7 cellular contexts compared by ENCODE assay signal in the genomic region with DNA sequence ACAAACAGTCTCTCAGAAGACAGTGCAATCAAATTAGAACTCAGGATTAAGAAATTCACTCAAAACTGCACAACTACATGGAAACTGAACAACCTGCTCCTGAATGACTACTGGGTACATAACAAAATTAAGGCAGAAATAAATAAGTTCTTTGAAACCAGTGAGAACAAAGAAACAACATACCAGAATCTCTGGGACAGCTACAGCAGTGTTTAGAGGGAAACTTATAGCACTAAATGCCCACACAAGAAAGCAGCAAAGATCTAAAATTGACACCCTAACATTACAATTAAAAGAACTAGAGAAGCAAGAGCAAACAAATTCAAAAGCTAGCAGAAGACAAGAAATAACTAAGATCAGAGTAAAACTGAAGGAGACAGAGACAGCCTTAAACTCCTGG. TPM values are rescaled to one million over a fixed set of nuclear protein-coding genes. Genes with fewer than 3 reads are reported as not detected.
"Had no signal": no experiment of that assay in that cellular context is flagged by ENCODE, and none has a peak within 500 bp of the region (broad histone marks: within the 10 kb centered on the region; RNA-seq: fewer than 3 reads in every experiment).

No MANE protein-coding gene starts in this region.

RNA-seq across cellular contexts. Expression of a gene that starts 12.7 kb away (rescaled TPM):
- total RNA-seq: activated CD4-positive, alpha-beta memory T cell treated with anti-CD3 and anti-CD28 coated beads for 36 hours; activated CD4-positive, alpha-beta T cell treated with anti-CD3 and anti-CD28 coated beads for 36 hours; activated CD8-positive, alpha-beta memory T cell treated with anti-CD3 and anti-CD28 coated beads for 36 hours; activated CD8-positive, alpha-beta memory T cell treated with anti-CD3 and anti-CD28 coated beads, Interleukin-2, amount 10 ng/mL, durations not matched to agents 7 days and 5 days; activated CD8-positive, alpha-beta T cell treated with anti-CD3 and anti-CD28 coated beads for 36 hours; activated CD8-positive, alpha-beta T cell treated with anti-CD3 and anti-CD28 coated beads, Interleukin-2, amount 10 ng/mL, durations not matched to agents 7 days and 5 days; WTC11 had no signal
